18 cellular contexts compared by ENCODE assay signal in the genomic region with DNA sequence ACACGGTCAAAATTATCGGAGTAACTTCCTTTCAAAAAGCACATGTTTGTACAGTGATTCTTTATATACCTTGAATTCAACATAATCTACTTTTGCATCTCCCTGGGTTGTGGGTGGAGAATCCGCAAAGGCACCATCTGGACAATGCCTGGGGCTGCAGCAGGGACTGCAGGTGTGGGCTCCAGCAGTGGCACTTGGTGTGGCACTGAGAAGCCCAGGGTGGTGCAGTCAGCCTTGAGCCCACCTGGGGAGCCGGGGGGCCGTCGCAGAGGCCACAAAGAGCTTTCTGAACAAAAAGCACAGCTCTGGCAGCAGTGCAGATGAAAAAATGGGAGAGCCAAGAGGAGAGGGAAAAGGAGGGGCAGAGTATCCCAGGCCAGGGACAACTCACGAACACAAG. TPM values are rescaled to one million over a fixed set of nuclear protein-coding genes. Genes with fewer than 3 reads are reported as not detected.
DNase-seq lines count a peak whose midpoint lies in the region; ATAC-seq and TF ChIP-seq lines count a peak whose summit lies in the region.
"Had no signal": no experiment of that assay in that cellular context is flagged by ENCODE, and none has a peak within 500 bp of the region (broad histone marks: within the 10 kb centered on the region; RNA-seq: fewer than 3 reads in every experiment).

No MANE protein-coding gene starts in this region.

- no peak overlapping the region for H3K14ac ChIP-seq in H9 (ENCODE audit: insufficient read depth, low read length)

- H3K18ac ChIP-seq in H9 (ENCODE audit: insufficient read length, low read depth, low read length): no peak overlapping the region

- H3K4me3 Mint-ChIP-seq in H9 (peak overlapping the region in 1 of 2 experiments; percentile 8; a peak in 2 of 5 replicates), nephron (no peak overlapping the region)

- H3K27me3 Mint-ChIP-seq in H9 (ENCODE audit: low read depth) (no peaks in the 10 kb centered on the region), nephron (ENCODE audit: low read depth) (no peaks in the 10 kb centered on the region)

- WGBS in H9 (ENCODE audit: extremely low coverage, insufficient read length, low lambda C conversion rate): no CpG with 5 or more reads among the region's 7 CpGs

- H3K56ac ChIP-seq in H9 (ENCODE audit: insufficient read length, low read depth, low read length): no peak overlapping the region

- H2BK5ac ChIP-seq in H9 (ENCODE audit: insufficient read length, low read length): no peak overlapping the region

- peaks cover 0 to 3% of the 10 kb centered on the region in 2 experiments; a peak in 1 of 5 replicates for H3K9me3 Mint-ChIP-seq in H9
- H3K9me3 Mint-ChIP-seq in nephron: no peaks in the 10 kb centered on the region

- H4K5ac ChIP-seq in H9 (ENCODE audit: insufficient read length, low read depth, low read length): no peak overlapping the region

- H3K4me3 ChIP-seq in WERI-Rb-1 (ENCODE audit: low read depth, low read length): no peak overlapping the region
- H3K4me3 ChIP-seq: K562, PC-9 had no signal

- H3K4me1 Mint-ChIP-seq in H9: peaks cover 37 to 43% of the 10 kb centered on the region in 2 experiments
- peaks cover 63% of the 10 kb centered on the region for H3K4me1 Mint-ChIP-seq in nephron

- H3K9me3 ChIP-seq in H9 (ENCODE audit: control insufficient read depth, low read depth, low read length): no peaks in the 10 kb centered on the region
- H3K9me3 ChIP-seq in WERI-Rb-1 (ENCODE audit: severe bottlenecking): no peaks in the 10 kb centered on the region
- H3K9me3 ChIP-seq: Caco-2 had no signal

- H3T11ph ChIP-seq in H9 (ENCODE audit: low read length): no peak overlapping the region

- no peak overlapping the region for H2AFZ ChIP-seq in H9 (ENCODE audit: low read length)
- H2AFZ ChIP-seq: PC-9 had no signal

- H2BK120ac ChIP-seq in H9 (ENCODE audit: low read depth, low read length, poor library complexity, severe bottlenecking): no peak overlapping the region

- H3K23me2 ChIP-seq in H9 (ENCODE audit: insufficient read length, low read depth, low read length, poor library complexity, severe bottlenecking): no peaks in the 10 kb centered on the region

- H2AK5ac ChIP-seq in H9 (ENCODE audit: insufficient read length, low read length): no peak overlapping the region

- H4K20me1 ChIP-seq in H9 (ENCODE audit: control insufficient read depth, insufficient read depth, insufficient read length): peaks cover 2% of the 10 kb centered on the region

- H2BK20ac ChIP-seq in H9 (ENCODE audit: low read depth, low read length, poor library complexity, severe bottlenecking): no peak overlapping the region

- H3K27ac Mint-ChIP-seq in H9 (peak overlapping the region; percentile 37 to 91 (median 67); a peak in 6 of 7 replicates), nephron (peak overlapping the region; percentile 2 to 38 (median 23))

- H3K27ac ChIP-seq in H9 (ENCODE audit: insufficient read length, low read depth, low read length) (no peak overlapping the region), WERI-Rb-1 (peak overlapping the region; percentile 36)
- H3K27ac ChIP-seq: PC-9 had no signal

- DNase-seq in NCI-H1417 (lab: John Stamatoyannopoulos, UW) (peak in 2 of 3 experiments; percentile 37 to 64), NCI-H1417 treated with DMSO at 0.1 percent for 48 hours (lab: John Stamatoyannopoulos, UW) (no peak), H9 (no peak), WERI-Rb-1 (peak; percentile 13), AML-193 (lab: John Stamatoyannopoulos, UW) (no peak)
- DNase-seq: 8988T, C1 segment of cervical spinal cord, DMS53, HCEC 1CT, MV-4-11, NCI-H1436, NCI-H510A, PC-9 had no signal

- no peak overlapping the region for H4K8ac ChIP-seq in H9 (replicated peaks; ENCODE audit: insufficient read length, low read depth, low read length)

- no peaks in the 10 kb centered on the region for H3K36me3 ChIP-seq in WERI-Rb-1

- H3K79me2 ChIP-seq in H9 (ENCODE audit: insufficient read depth, low read length): peaks cover 29% of the 10 kb centered on the region; the same call in 1 of the 2 replicates

- H3K27me3 ChIP-seq in H9 (ENCODE audit: insufficient read depth, low read length) (no peaks in the 10 kb centered on the region), WERI-Rb-1 (ENCODE audit: insufficient read depth, low read depth, severe bottlenecking) (no peaks in the 10 kb centered on the region)

- peaks cover 12% of the 10 kb centered on the region for H3K79me1 ChIP-seq in H9 (ENCODE audit: insufficient read depth, low read depth, low read length, poor library complexity, severe bottlenecking)

- H3K36me3 Mint-ChIP-seq in H9 (ENCODE audit: insufficient read depth in 1 of 3, low read depth in 3 of 3) (peaks cover 2 to 4% (median 2%) of the 10 kb centered on the region in 3 experiments; a peak in 5 of 7 replicates), nephron (ENCODE audit: low read depth) (peaks cover 11% of the 10 kb centered on the region)

- no peak overlapping the region for H2BK12ac ChIP-seq in H9 (ENCODE audit: insufficient read length, low read depth, low read length)

- no peak overlapping the region for H3K9ac ChIP-seq in H9 (ENCODE audit: extremely low read depth, insufficient read length, low read length)

- H2BK15ac ChIP-seq in H9 (ENCODE audit: low read depth, low read length): no peak overlapping the region

- H3K4ac ChIP-seq in H9 (ENCODE audit: low read depth, low read length): no peak overlapping the region

- no peak overlapping the region for H4K91ac ChIP-seq in H9 (ENCODE audit: insufficient read length, low read depth, low read length)

- H3K4me1 ChIP-seq in H9 (ENCODE audit: insufficient read depth, low read length): no peaks in the 10 kb centered on the region

- no peak for TF ChIP-seq CTCF in H9 (conservative IDR thresholded peaks at IDR 0.05)
- no peak for TF ChIP-seq CTCF in WERI-Rb-1 (IDR thresholded peaks at IDR 0.05; ENCODE audit: low read depth, low read length)
- no peak for TF ChIP-seq CTCF in nephron (IDR thresholded peaks at IDR 0.05; ENCODE audit: unreplicated experiment in 3 of 3)

- H3K23ac ChIP-seq in H9 (ENCODE audit: insufficient read length, low read depth, low read length): no peak overlapping the region

- no peak overlapping the region for H3K4me2 ChIP-seq in H9 (ENCODE audit: insufficient read depth, insufficient read length, low read length)
- H3K4me2 ChIP-seq: PC-9 had no signal

- ATAC-seq in HG02884 (IDR thresholded peaks at IDR 0.05; ENCODE audit: unreplicated experiment) (no peak), HG02840 (IDR thresholded peaks at IDR 0.05; ENCODE audit: low FRiP score, unreplicated experiment) (no peak)

RNA-seq across cellular contexts. Expression of a gene that starts 22.2 kb away (rescaled TPM):
- total RNA-seq in H9 (2021): 44.7 and 47.2 TPM in 2 replicates

Comparison
In these comparisons a context has a peak if more than half of its experiments do, and no peak if none do; other contexts are left out.
1. DNase-seq: peak in NCI-H1417 (2 of 3) and WERI-Rb-1 (single experiment); none in NCI-H1417 treated with DMSO at 0.1 percent for 48 hours (single experiment), H9 (single experiment) and AML-193 (0 of 2).